Comparison of ENCODE assay signal across 8 cellular contexts in the genomic region with DNA sequence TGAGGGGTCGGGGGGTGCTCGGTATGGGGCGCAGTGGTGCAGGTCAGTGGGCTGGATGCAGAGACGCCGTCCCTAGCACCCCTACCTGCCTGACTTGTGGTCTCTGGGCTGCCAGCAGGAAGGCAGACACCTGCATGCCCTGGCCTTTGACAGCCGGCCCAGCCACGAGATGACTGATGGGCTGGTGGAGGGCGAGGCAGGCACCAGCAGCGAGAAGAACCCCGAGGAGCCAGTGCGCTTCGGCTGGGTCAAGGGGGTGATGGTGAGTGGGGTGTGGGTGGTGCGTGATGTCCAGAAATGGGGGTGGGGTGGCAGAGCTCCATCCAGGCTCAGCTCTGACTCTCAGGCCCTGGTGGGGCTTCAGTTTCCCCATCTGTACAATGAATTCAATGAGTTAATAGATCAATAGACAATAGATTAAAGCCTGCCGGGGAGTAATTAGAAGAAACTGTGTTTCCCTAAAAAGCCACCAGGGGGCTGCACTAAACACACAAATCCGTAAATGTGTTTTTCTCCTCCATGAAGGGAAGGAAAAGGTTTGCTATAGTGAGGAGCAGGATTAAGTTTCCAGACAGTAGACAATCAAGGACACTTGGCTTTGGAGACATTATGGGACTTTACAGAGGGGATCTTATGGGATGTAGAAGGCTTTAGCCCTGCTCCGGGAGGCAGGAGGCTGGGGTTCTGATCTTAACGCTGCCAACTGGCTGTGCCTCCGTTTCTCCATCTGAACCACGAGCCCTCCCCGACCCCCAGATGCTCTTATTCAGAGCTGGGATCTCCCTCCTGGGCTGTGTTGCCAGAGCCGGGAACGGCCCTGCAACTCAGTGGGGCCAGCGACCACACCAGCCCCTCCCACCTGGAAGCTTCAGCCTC. TPM values are rescaled to one million over a fixed set of nuclear protein-coding genes. Genes with fewer than 3 reads are reported as not detected.
A peak's percentile ranks its signal among the peaks of the same experiment; 100 is the strongest.
DNase-seq lines count a peak whose midpoint lies in the region; ATAC-seq and TF ChIP-seq lines count a peak whose summit lies in the region.

No MANE protein-coding gene starts in this region.

- DNase-seq in Right ventricle myocardium inferior (ENCODE audit: missing footprints): peak; percentile 70
- no peak for DNase-seq in cardiac septum (ENCODE audit: low spot score)
- DNase-seq in NCI-H1105 treated with DMSO at 0.1 percent for 48 hours (lab: John Stamatoyannopoulos, UW): peak; percentile 22
- no peak for DNase-seq in activated B cell treated with CpG ODN at 0.5 μM for 24 hours
- peak; percentile 69 for DNase-seq in epithelial cell of esophagus (ENCODE audit: low read depth)
- DNase-seq in upper lobe of right lung: no peak
- no peak for DNase-seq in MG63

- H3K9ac ChIP-seq in muscle layer of colon (ENCODE audit: low read length): peak overlapping the region; percentile 15

- H3K27me3 ChIP-seq in muscle layer of colon (ENCODE audit: control insufficient read depth in 1 of 2, insufficient read depth in 2 of 2, low read length in 2 of 2) (no peaks in the 10 kb centered on the region), upper lobe of right lung (no peaks in the 10 kb centered on the region), MG63 (no peaks in the 10 kb centered on the region)

- ATAC-seq in Right ventricle myocardium inferior (peak; percentile 18), activated B cell treated with CpG ODN at 0.5 μM for 24 hours (ENCODE audit: low read depth) (no peak), upper lobe of right lung (peak; percentile 47)

- peak overlapping the region; percentile 69 for H3K27ac Mint-ChIP-seq in activated B cell treated with CpG ODN at 0.5 μM for 24 hours

- H3K4me3 Mint-ChIP-seq in activated B cell treated with CpG ODN at 0.5 μM for 24 hours: peak overlapping the region; percentile 24

- H3K4me1 ChIP-seq in muscle layer of colon (ENCODE audit: insufficient read depth, low read length) (peaks cover 7% of the 10 kb centered on the region), upper lobe of right lung (peaks cover 7% of the 10 kb centered on the region)

- H3K9me3 Mint-ChIP-seq in activated B cell treated with CpG ODN at 0.5 μM for 24 hours: no peaks in the 10 kb centered on the region

- H3K4me3 ChIP-seq in epithelial cell of esophagus (ENCODE audit: low read length) (no peak overlapping the region), muscle layer of colon (ENCODE audit: low read depth in 1 of 2, low read length in 2 of 2) (no peak overlapping the region), upper lobe of right lung (no peak overlapping the region), MG63 (no peak overlapping the region)

- H3K36me3 ChIP-seq in muscle layer of colon (ENCODE audit: insufficient read depth, low read length): no peaks in the 10 kb centered on the region
- H3K36me3 ChIP-seq in upper lobe of right lung: no peaks in the 10 kb centered on the region
- no peaks in the 10 kb centered on the region for H3K36me3 ChIP-seq in MG63

- H3K36me3 Mint-ChIP-seq in activated B cell treated with CpG ODN at 0.5 μM for 24 hours (ENCODE audit: low read depth): no peaks in the 10 kb centered on the region

- H3K27ac ChIP-seq in muscle layer of colon (ENCODE audit: low read depth, low read length): no peak overlapping the region
- no peak overlapping the region for H3K27ac ChIP-seq in upper lobe of right lung

- TF ChIP-seq CTCF in activated B cell treated with CpG ODN at 0.5 μM for 24 hours (IDR thresholded peaks at IDR 0.05): no peak
- TF ChIP-seq CTCF in epithelial cell of esophagus (IDR thresholded peaks at IDR 0.05; ENCODE audit: insufficient read depth, low read depth, low read length, missing control alignments): peak; percentile 68
- TF ChIP-seq CTCF in upper lobe of right lung (IDR thresholded peaks at IDR 0.05): peak; percentile 83

- H3K9me3 ChIP-seq in muscle layer of colon (ENCODE audit: low read length) (no peaks in the 10 kb centered on the region), upper lobe of right lung (no peaks in the 10 kb centered on the region), MG63 (no peaks in the 10 kb centered on the region)

- intact Hi-C loops in Right ventricle myocardium inferior (cut with DNase I): loop anchor here (1.0 to 5.0 kb wide), 4 partner anchors 50 to 178 kb away; a partner anchor contains a TSS
- intact Hi-C loops in cardiac septum (cut with DNase I): loop anchor here (1.0 to 5.0 kb wide), 3 partner anchors 50 to 180 kb away; no protein-coding TSS in a partner anchor
- intact Hi-C loops in activated B cell treated with CpG ODN at 0.5 μM for 24 hours (cut with micrococcal nuclease): loop anchor here (1.0 kb wide), 5 partner anchors 21 to 178 kb away; a partner anchor contains a TSS
- intact Hi-C loops in upper lobe of right lung (cut with DNase I): loop anchor here (10.0 kb wide), 1 partner anchor 88 kb away; no protein-coding TSS in a partner anchor

- H3K27me3 Mint-ChIP-seq in activated B cell treated with CpG ODN at 0.5 μM for 24 hours: no peaks in the 10 kb centered on the region

- peaks cover 46% of the 10 kb centered on the region for H3K4me1 Mint-ChIP-seq in activated B cell treated with CpG ODN at 0.5 μM for 24 hours

- CTCF ChIA-PET in activated B cell treated with CpG ODN at 0.5 μM for 24 hours (lab: Charles Lee): interaction anchor here (0.6 to 5.8 kb wide), 20 partner anchors 9 to 1372 kb away, joined by 3 to 57 read pairs (median 5); no protein-coding TSS in a partner anchor

- POLR2A ChIA-PET in activated B cell treated with CpG ODN at 0.5 μM for 24 hours (lab: Charles Lee): interaction anchor here (1.0 to 15.6 kb wide), 6 partner anchors 22 to 104 kb away, joined by 3 to 444 read pairs (median 10); a partner anchor contains a TSS

RNA-seq across cellular contexts. Expression of a gene that starts 2.2 kb away (rescaled TPM):
- total RNA-seq in Right ventricle myocardium inferior: not detected
- not detected for total RNA-seq in cardiac septum
- 3.8 and 5.0 TPM in 2 replicates for total RNA-seq in activated B cell treated with CpG ODN at 0.5 μM for 24 hours
- not detected for total RNA-seq in upper lobe of right lung
- total RNA-seq in MG63 (2014; rRNA removed; shearing (Covaris generic); ENCODE audit: low replicate concordance): not detected in 2 replicates

Comparison
In these comparisons a context has a peak if more than half of its experiments do, and no peak if none do; other contexts are left out.
1. DNase-seq: peak in Right ventricle myocardium inferior (single experiment), NCI-H1105 treated with DMSO at 0.1 percent for 48 hours (single experiment) and epithelial cell of esophagus (single experiment); none in cardiac septum (single experiment), activated B cell treated with CpG ODN at 0.5 μM for 24 hours (single experiment), upper lobe of right lung (single experiment) and MG63 (single experiment).